9 cellular contexts compared by ENCODE assay signal in the genomic region with DNA sequence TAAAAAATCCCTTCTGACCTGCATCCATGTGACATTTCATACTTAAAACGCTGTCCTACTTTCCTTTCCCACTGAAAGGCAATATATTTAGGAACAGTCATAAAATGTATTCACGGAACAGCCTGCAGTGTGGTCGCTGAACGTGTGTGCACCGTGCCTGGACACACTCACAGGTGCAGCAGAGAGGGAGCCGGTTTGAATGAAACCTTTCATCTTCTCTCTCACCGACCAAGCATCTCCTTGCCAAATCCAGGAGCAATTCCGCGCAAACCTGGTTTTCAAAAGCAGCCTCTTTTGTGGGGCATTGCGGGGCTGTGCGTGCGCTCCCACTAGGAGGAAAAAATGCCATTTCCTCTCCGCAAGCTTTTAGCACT. TPM values are rescaled to one million over a fixed set of nuclear protein-coding genes. Genes with fewer than 3 reads are reported as not detected.
DNase-seq lines count a peak whose midpoint lies in the region; ATAC-seq and TF ChIP-seq lines count a peak whose summit lies in the region.
"Had no signal": no experiment of that assay in that cellular context is flagged by ENCODE, and none has a peak within 500 bp of the region (broad histone marks: within the 10 kb centered on the region; RNA-seq: fewer than 3 reads in every experiment).

No MANE protein-coding gene starts in this region.

- no peak overlapping the region for H3K27ac ChIP-seq in SK-N-SH (ENCODE audit: low read depth in 2 of 2, low read length in 1 of 2)
- peak overlapping the region in 1 of 2 donors; percentile 71 for H3K27ac ChIP-seq in coronary artery
- H3K27ac ChIP-seq in mesodermal cell (ENCODE audit: low read depth, low read length, severe bottlenecking) = no peak overlapping the region

- TF ChIP-seq CTCF in SK-N-SH (IDR thresholded peaks at IDR 0.05) = no peak
- TF ChIP-seq CTCF in coronary artery (IDR thresholded peaks at IDR 0.05) = no peak
- no peak for TF ChIP-seq CTCF in type B pancreatic cell (conservative IDR thresholded peaks at IDR 0.05)

- TF ChIP-seq RAD21 in SK-N-SH (IDR thresholded peaks at IDR 0.05; ENCODE audit: low read length) = no peak

- TF ChIP-seq EP300 in SK-N-SH (IDR thresholded peaks at IDR 0.05; ENCODE audit: borderline replicate concordance in 1 of 2, low read depth in 1 of 2, low read length in 1 of 2) = no peak

- H3K9me2 ChIP-seq in SK-N-SH = no peaks in the 10 kb centered on the region

- WGBS in SK-N-SH (ENCODE audit: low lambda C conversion rate) = 43% methylated on average over 11 of the region's 13 CpGs
- WGBS in mesodermal cell (ENCODE audit: insufficient coverage in 2 of 2), 2 experiments = 14 to 23% methylated on average over 10 to 13 of the region's 13 CpGs

- H3K4me3 ChIP-seq in SK-N-SH (ENCODE audit: low read depth in 2 of 2, low read length in 1 of 2) = peak overlapping the region; percentile 61 to 75
- peak overlapping the region; percentile 79 for H3K4me3 ChIP-seq in coronary artery
- H3K4me3 ChIP-seq in mesodermal cell (ENCODE audit: extremely low read depth, insufficient read depth, low read length, poor library complexity, severe bottlenecking) = peak overlapping the region; percentile 34

- DNase-seq in SK-N-SH (no peak), coronary artery (ENCODE audit: low spot score) (no peak), type B pancreatic cell (ENCODE audit: extremely low spot score, unreplicated experiment) (no peak)
- DNase-seq: T1000 had no signal

- peaks cover 78% of the 10 kb centered on the region for H3K27me3 Mint-ChIP-seq in type B pancreatic cell

- no peaks in the 10 kb centered on the region for H3K36me3 Mint-ChIP-seq in type B pancreatic cell

- peak overlapping the region; percentile 86; the same call in 1 of the 2 replicates for H2AFZ ChIP-seq in SK-N-SH (ENCODE audit: low read depth)

- ATAC-seq in SK-N-SH treated with all-trans-retinoic acid at 6 μM for 48 hours (no peak; the same call in 1 of the 3 replicates), GM21447 (IDR thresholded peaks at IDR 0.05; ENCODE audit: unreplicated experiment) (no peak), HG03432 (IDR thresholded peaks at IDR 0.05; ENCODE audit: unreplicated experiment) (no peak), GM18502 (IDR thresholded peaks at IDR 0.05; ENCODE audit: poor library complexity, unreplicated experiment) (no peak)

- H3K27ac Mint-ChIP-seq in type B pancreatic cell = peak overlapping the region; percentile 19

- no peaks in the 10 kb centered on the region for H4K20me1 ChIP-seq in SK-N-SH (ENCODE audit: insufficient read depth)

- CTCF ChIA-PET in SK-N-SH (lab: Yijun Ruan, JAX) = interaction anchor here (1.0 to 1.6 kb wide), 3 partner anchors 15 to 145 kb away, joined by 4 to 7 read pairs (median 5); no protein-coding TSS in a partner anchor

- H3K4me3 Mint-ChIP-seq in type B pancreatic cell = peak overlapping the region; percentile 92

- H3K79me2 ChIP-seq in SK-N-SH (ENCODE audit: insufficient read depth) = peaks cover 3% of the 10 kb centered on the region; the same call in 1 of the 2 replicates

- peak overlapping the region; percentile 84 for H3K4me2 ChIP-seq in SK-N-SH

- peaks cover 15% of the 10 kb centered on the region for H3K4me1 Mint-ChIP-seq in type B pancreatic cell (ENCODE audit: unreplicated experiment)

- no peaks in the 10 kb centered on the region for H3K9me3 ChIP-seq in SK-N-SH
- no peaks in the 10 kb centered on the region for H3K9me3 ChIP-seq in mesodermal cell (ENCODE audit: control insufficient read depth, low read length)

- no peaks in the 10 kb centered on the region for H3K27me3 ChIP-seq in SK-N-SH (ENCODE audit: insufficient read depth)

- POLR2A ChIA-PET in SK-N-SH (lab: Yijun Ruan, JAX) = no interaction called here

- H3K4me1 ChIP-seq in SK-N-SH (ENCODE audit: control insufficient read depth in 1 of 2, insufficient read depth in 2 of 2, low read depth in 1 of 2, low read length in 1 of 2) = peaks cover 11% of the 10 kb centered on the region in 2 experiments; a peak in 3 of 4 replicates
- no peaks in the 10 kb centered on the region for H3K4me1 ChIP-seq in mesodermal cell (ENCODE audit: control insufficient read depth, insufficient read depth, low read length, poor library complexity, severe bottlenecking)

- H3K9me3 Mint-ChIP-seq in type B pancreatic cell = no peaks in the 10 kb centered on the region

- peak overlapping the region; percentile 34; the same call in 1 of the 2 replicates for H3K9ac ChIP-seq in SK-N-SH

- H3K36me3 ChIP-seq in SK-N-SH (replicated peaks in 1 of 2; ENCODE audit: control insufficient read depth in 1 of 2, insufficient read depth in 2 of 2, low read length in 1 of 2) = no peaks in the 10 kb centered on the region
- H3K36me3 ChIP-seq in mesodermal cell (ENCODE audit: control insufficient read depth, insufficient read depth, low read length) = no peaks in the 10 kb centered on the region

- no peaks in the 10 kb centered on the region for H3F3A ChIP-seq in SK-N-SH (replicated peaks; ENCODE audit: insufficient read depth)

TF ChIP-seq in SK-N-SH, 30 proteins besides CTCF, POLR2A, EP300 and RAD21:
- TF ChIP-seq EZH2phosphoT487 (IDR thresholded peaks at IDR 0.05; ENCODE audit: borderline replicate concordance, low read depth) = no peak
- TF ChIP-seq USF1 (IDR thresholded peaks at IDR 0.05; ENCODE audit: borderline replicate concordance, low read depth) = no peak
- no peak for TF ChIP-seq MAX (IDR thresholded peaks at IDR 0.05; ENCODE audit: low read depth)

TF ChIP-seq in SK-N-SH treated with all-trans-retinoic acid at 6 μM for 48 hours, 23 proteins besides CTCF, POLR2A, EP300 and RAD21:
- no peak for TF ChIP-seq PPARA (CRISPR knock-in tag; IDR thresholded peaks at IDR 0.05; ENCODE audit: borderline replicate concordance)
- TF ChIP-seq GLIS3 (CRISPR knock-in tag; IDR thresholded peaks at IDR 0.05) = no peak
- no peak for TF ChIP-seq TCF4 (CRISPR knock-in tag; IDR thresholded peaks at IDR 0.05; ENCODE audit: borderline replicate concordance)
- no peak for TF ChIP-seq PATZ1 (CRISPR knock-in tag; IDR thresholded peaks at IDR 0.05; ENCODE audit: borderline replicate concordance)
- no peak for TF ChIP-seq ZNF565 (CRISPR knock-in tag; conservative IDR thresholded peaks at IDR 0.05; ENCODE audit: low read depth)
- no peak for TF ChIP-seq ARNTL (CRISPR knock-in tag; IDR thresholded peaks at IDR 0.05; ENCODE audit: borderline replicate concordance, low read depth)
- no peak for TF ChIP-seq ZFP30 (CRISPR knock-in tag; IDR thresholded peaks at IDR 0.05)
- TF ChIP-seq, protein P1, sequence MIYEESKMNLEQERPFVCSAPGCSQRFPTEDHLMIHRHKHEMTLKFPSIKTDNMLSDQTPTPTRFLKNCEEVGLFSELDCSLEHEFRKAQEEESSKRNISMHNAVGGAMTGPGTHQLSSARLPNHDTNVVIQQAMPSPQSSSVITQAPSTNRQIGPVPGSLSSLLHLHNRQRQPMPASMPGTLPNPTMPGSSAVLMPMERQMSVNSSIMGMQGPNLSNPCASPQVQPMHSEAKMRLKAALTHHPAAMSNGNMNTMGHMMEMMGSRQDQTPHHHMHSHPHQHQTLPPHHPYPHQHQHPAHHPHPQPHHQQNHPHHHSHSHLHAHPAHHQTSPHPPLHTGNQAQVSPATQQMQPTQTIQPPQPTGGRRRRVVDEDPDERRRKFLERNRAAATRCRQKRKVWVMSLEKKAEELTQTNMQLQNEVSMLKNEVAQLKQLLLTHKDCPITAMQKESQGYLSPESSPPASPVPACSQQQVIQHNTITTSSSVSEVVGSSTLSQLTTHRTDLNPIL (CRISPR knock-in tag; IDR thresholded peaks at IDR 0.05; ENCODE audit: low read depth) = no peak
- TF ChIP-seq ISL1 (CRISPR knock-in tag; IDR thresholded peaks at IDR 0.05) = no peak
- no peak for TF ChIP-seq ZNF70 (CRISPR knock-in tag; IDR thresholded peaks at IDR 0.05)
- no peak for TF ChIP-seq RARB (CRISPR knock-in tag; IDR thresholded peaks at IDR 0.05)
- TF ChIP-seq CSDC2 (CRISPR knock-in tag; IDR thresholded peaks at IDR 0.05) = no peak

RNA-seq across cellular contexts. Expression of gene DCLK1, which starts 1.0 kb away (rescaled TPM):
- 0.94 and 1.1 TPM in 2 replicates for polyA plus RNA-seq in SK-N-SH (2012; rRNA removed)
- polyA plus RNA-seq in SK-N-SH (2012; cell fraction: cytosol; rRNA removed) = 1.3 and 1.6 TPM in 2 replicates
- polyA plus RNA-seq in SK-N-SH (2012; cell fraction: nucleus; rRNA removed) = 1.7 and 2.3 TPM in 2 replicates
- 4.3 TPM for polyA plus RNA-seq in mesodermal cell (2013, experiment 1 of 2)
- polyA plus RNA-seq in mesodermal cell (2013, experiment 2 of 2) = 3.9 TPM
- 11.4 and 47.1 TPM in 2 replicates for total RNA-seq in type B pancreatic cell (ENCODE audit: low replicate concordance)
